ENCODE assay signal across 6 cellular contexts in the genomic region with DNA sequence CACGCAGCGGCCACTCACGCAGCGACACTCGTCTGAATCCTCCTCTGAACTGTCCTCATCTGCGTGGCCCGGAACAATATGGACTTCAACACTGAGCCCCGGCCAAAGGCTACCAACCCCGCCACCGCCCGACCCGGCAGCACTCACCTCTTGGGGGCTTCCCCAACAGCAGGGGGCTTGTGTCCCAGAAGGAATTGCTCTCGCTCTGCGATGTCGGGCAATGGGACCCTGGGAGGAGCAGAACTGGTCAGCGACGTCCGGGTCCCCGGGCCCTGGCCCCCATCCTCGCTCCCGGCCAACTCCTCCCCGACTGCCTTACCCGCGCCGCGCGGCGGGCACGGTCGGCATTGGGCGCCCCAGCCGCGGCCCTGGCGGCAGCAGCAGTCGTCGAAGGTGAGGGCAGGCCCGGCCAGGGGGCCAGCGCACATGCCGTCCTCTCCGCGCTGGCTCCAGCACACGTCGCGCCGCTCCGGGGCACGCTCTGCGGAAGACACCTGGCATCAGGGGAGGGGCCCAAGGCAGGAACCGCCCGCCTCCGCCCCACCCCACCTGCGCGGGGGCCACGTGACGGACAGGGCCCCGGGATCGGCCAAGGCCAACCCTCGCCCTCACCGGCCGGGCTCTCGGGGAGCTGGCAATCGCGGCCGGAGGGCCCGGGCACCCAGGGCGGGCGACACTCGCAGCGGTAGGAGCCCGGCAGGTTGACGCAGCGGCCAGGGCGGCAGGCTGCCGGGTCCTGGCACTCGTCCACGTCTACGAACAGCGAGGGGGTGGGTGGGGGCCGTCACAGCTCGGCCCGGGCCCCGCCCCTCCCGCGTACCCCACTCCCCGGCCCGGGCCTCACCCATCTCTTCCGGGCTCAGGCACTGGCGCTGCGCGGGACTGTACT. TPM values are rescaled to one million over a fixed set of nuclear protein-coding genes. Genes with fewer than 3 reads are reported as not detected.
DNase-seq lines count a peak whose midpoint lies in the region; ATAC-seq and TF ChIP-seq lines count a peak whose summit lies in the region.

No MANE protein-coding gene starts in this region.

- DNase-seq in BJ (ENCODE audit: low read depth) (no peak), Peyer's patch (peak; percentile 73 to 91 (median 89)), hepatocyte (ENCODE audit: low spot score) (no peak), KG1 (lab: John Stamatoyannopoulos, UW) (no peak)

- H3K79me2 ChIP-seq in hepatocyte: peaks cover 4% of the 10 kb centered on the region

- peak; percentile 39 for ATAC-seq in GM21786 (IDR thresholded peaks at IDR 0.05; ENCODE audit: unreplicated experiment)

- H3K9me3 ChIP-seq in Peyer's patch (no peaks in the 10 kb centered on the region), hepatocyte (ENCODE audit: low read depth) (no peaks in the 10 kb centered on the region)

- H2AFZ ChIP-seq in hepatocyte: peak overlapping the region; percentile 34

- CTCF ChIA-PET in BJ (lab: Yijun Ruan, JAX): interaction anchor here (0.7 to 5.7 kb wide), 18 partner anchors 10 to 164 kb away, joined by 3 to 134 read pairs (median 13); a partner anchor contains a TSS

- 33% methylated on average over 58 of the region's 90 CpGs for WGBS in hepatocyte (ENCODE audit: low lambda C conversion rate, missing lambda C conversion rate)
- WGBS in urinary bladder: 35% methylated on average over 90 of the region's 90 CpGs

- peak; percentile 46 to 62 for TF ChIP-seq POLR2A in Peyer's patch (IDR thresholded peaks at IDR 0.05)

- peak overlapping the region; percentile 94 for H3K4me2 ChIP-seq in hepatocyte

- H4K20me1 ChIP-seq in hepatocyte (ENCODE audit: insufficient read depth, poor library complexity, severe bottlenecking): peaks cover 23% of the 10 kb centered on the region

- POLR2A ChIA-PET in BJ (lab: Charles Lee): interaction anchor here (0.5 kb wide), 1 partner anchor 15 kb away, joined by 3 read pairs; a partner anchor contains a TSS

- H3K4me3 ChIP-seq in BJ (ENCODE audit: low read depth, low read length) (peak overlapping the region; percentile 18), Peyer's patch (peak overlapping the region; percentile 44 to 69 (median 61)), hepatocyte (no peak overlapping the region), urinary bladder (ENCODE audit: low read depth, low read length) (peak overlapping the region; percentile 36)

- H3K4me1 ChIP-seq in Peyer's patch: peaks cover 5 to 25% (median 13%) of the 10 kb centered on the region in 4 donors
- peaks cover 24% of the 10 kb centered on the region for H3K4me1 ChIP-seq in hepatocyte (ENCODE audit: insufficient read depth)
- no peaks in the 10 kb centered on the region for H3K4me1 ChIP-seq in urinary bladder (ENCODE audit: insufficient read depth)

- H3K9me2 ChIP-seq in hepatocyte (replicated peaks; ENCODE audit: insufficient read depth): no peaks in the 10 kb centered on the region

- H3K27ac ChIP-seq in Peyer's patch (peak overlapping the region; percentile 86 to 96 (median 93)), hepatocyte (peak overlapping the region; percentile 71), urinary bladder (ENCODE audit: low read depth) (peak overlapping the region; percentile 68)

- TF ChIP-seq CTCF in BJ (IDR thresholded peaks at IDR 0.05; ENCODE audit: insufficient read depth, low read depth, low read length): no peak
- no peak for TF ChIP-seq CTCF in Peyer's patch (IDR thresholded peaks at IDR 0.05)
- TF ChIP-seq CTCF in hepatocyte (IDR thresholded peaks at IDR 0.05; ENCODE audit: poor library complexity): no peak

- H3K27me3 ChIP-seq in BJ (ENCODE audit: control insufficient read depth, insufficient read depth, low read length) (no peaks in the 10 kb centered on the region), Peyer's patch (no peaks in the 10 kb centered on the region), hepatocyte (no peaks in the 10 kb centered on the region)

- peaks cover 55% of the 10 kb centered on the region for H3K36me3 ChIP-seq in BJ (ENCODE audit: control insufficient read depth, insufficient read depth, low read length)
- H3K36me3 ChIP-seq in Peyer's patch: peaks cover 0 to 55% (median 0%) of the 10 kb centered on the region in 3 donors
- H3K36me3 ChIP-seq in hepatocyte (replicated peaks; ENCODE audit: insufficient read depth, low read depth): no peaks in the 10 kb centered on the region
- H3K36me3 ChIP-seq in urinary bladder (ENCODE audit: insufficient read depth): no peaks in the 10 kb centered on the region

RNA-seq across cellular contexts. Expression of a gene that starts 14.8 kb away (rescaled TPM):
- polyA plus RNA-seq in BJ (2011; rRNA removed) (81.7 and 134 TPM in 2 replicates), hepatocyte (162 and 167 TPM in 2 replicates), urinary bladder (82.0 TPM)
- 73.5 and 101 TPM in 2 replicates for polyA minus RNA-seq in BJ (2011; rRNA and poly(A)+ RNA removed)
- total RNA-seq in Peyer's patch (10 to 100 TPM; 73.4 to 88.1 (median 79.0) TPM), hepatocyte (80.4 and 83.9 TPM in 2 replicates), urinary bladder (43.4 TPM)

RNA-seq across cellular contexts. Expression of a gene that starts 18.5 kb away (rescaled TPM):
- polyA plus RNA-seq in BJ (2011; rRNA removed) (37.9 and 77.7 TPM in 2 replicates), hepatocyte (85.3 and 101 TPM in 2 replicates), urinary bladder (145 TPM)
- polyA minus RNA-seq in BJ (2011; rRNA and poly(A)+ RNA removed): 33.3 and 56.6 TPM in 2 replicates
- total RNA-seq in Peyer's patch (100 to 1,000 TPM in 1 of 4 donors, 10 to 100 TPM in 3; 42.0 to 150 (median 88.3) TPM), hepatocyte (46.0 and 53.7 TPM in 2 replicates), urinary bladder (58.5 TPM)

RNA-seq across cellular contexts. Expression of a gene that starts 30.6 kb away (rescaled TPM):
- polyA plus RNA-seq in BJ (2011; rRNA removed) (48.7 and 73.3 TPM in 2 replicates), hepatocyte (52.4 and 57.3 TPM in 2 replicates), urinary bladder (94.9 TPM)
- 7.9 and 13.5 TPM in 2 replicates for polyA minus RNA-seq in BJ (2011; rRNA and poly(A)+ RNA removed)
- total RNA-seq in Peyer's patch (10 to 100 TPM; 16.5 to 25.7 (median 25.4) TPM), hepatocyte (20.5 and 20.8 TPM in 2 replicates), urinary bladder (14.6 TPM)

RNA-seq across cellular contexts. Expression of a gene that starts 32.7 kb away (rescaled TPM):
- polyA plus RNA-seq in BJ (2011; rRNA removed) (38.2 and 56.9 TPM in 2 replicates), hepatocyte (105 and 112 TPM in 2 replicates), urinary bladder (82.7 TPM)
- polyA minus RNA-seq in BJ (2011; rRNA and poly(A)+ RNA removed): 23.4 and 32.3 TPM in 2 replicates
- total RNA-seq in Peyer's patch (10 to 100 TPM; 30.8 to 44.6 (median 32.4) TPM), hepatocyte (28.5 and 34.1 TPM in 2 replicates), urinary bladder (10.9 TPM)

RNA-seq across cellular contexts. Expression of a gene that starts 36.2 kb away (rescaled TPM):
- polyA plus RNA-seq in BJ (2011; rRNA removed) (17.9 and 30.9 TPM in 2 replicates), hepatocyte (12.5 and 18.1 TPM in 2 replicates), urinary bladder (178 TPM)
- 28.1 and 30.8 TPM in 2 replicates for polyA minus RNA-seq in BJ (2011; rRNA and poly(A)+ RNA removed)
- total RNA-seq in Peyer's patch (100 to 1,000 TPM in 3 of 4 donors, 10 to 100 TPM in 1; 65.2 to 163 (median 121) TPM), hepatocyte (8.4 and 20.9 TPM in 2 replicates), urinary bladder (45.9 TPM)

Comparison
In these comparisons a context has a peak if more than half of its experiments do, and no peak if none do; other contexts are left out.
1. DNase-seq: peak in Peyer's patch (3 of 3); none in BJ (single experiment), hepatocyte (single experiment) and KG1 (single experiment).
2. Peak in every context shown above with its lines, with median percentiles within 50 percentile points of each other: H3K27ac ChIP-seq.